Comparison of ENCODE assay signal across 11 cellular contexts in the genomic region with DNA sequence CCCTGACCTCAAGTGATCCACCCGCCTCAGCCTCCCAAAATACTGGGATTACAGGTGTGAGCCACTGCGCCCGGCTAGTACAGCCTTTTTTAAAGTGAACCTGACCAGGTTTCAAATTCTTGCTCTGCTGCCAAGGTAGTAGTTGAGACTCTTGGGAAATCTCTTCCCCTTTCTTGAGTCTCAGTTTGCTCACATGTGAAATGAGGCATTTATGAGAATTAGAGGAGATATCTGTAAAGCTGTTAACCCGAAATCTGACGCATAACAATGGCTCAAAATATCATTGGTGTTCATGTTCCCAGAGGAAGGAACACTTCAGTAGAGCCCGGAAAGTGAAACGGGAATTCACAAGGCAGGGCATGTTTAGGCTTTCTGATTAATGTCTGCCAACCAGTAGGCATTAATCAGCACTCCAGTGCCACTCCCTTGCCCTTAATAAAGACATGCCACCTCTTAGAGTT. TPM values are rescaled to one million over a fixed set of nuclear protein-coding genes. Genes with fewer than 3 reads are reported as not detected.
DNase-seq lines count a peak whose midpoint lies in the region; ATAC-seq and TF ChIP-seq lines count a peak whose summit lies in the region.
"Had no signal": no experiment of that assay in that cellular context is flagged by ENCODE, and none has a peak within 500 bp of the region (broad histone marks: within the 10 kb centered on the region; RNA-seq: fewer than 3 reads in every experiment).

No MANE protein-coding gene starts in this region.

- intact Hi-C loops in tibial artery (cut with DNase I; ENCODE audit: low total_unique reads): loop anchor here (10.0 kb wide), 1 partner anchor 281 kb away; a partner anchor contains a TSS

- H3K9me3 Mint-ChIP-seq in T-helper 1 cell treated with Interleukin-12 subunit alpha and Interleukin-12 subunit beta and Interleukin-4 antibody, amounts not matched to agents 30 μg/mL and 1 μg/mL, for 36 hours: no peaks in the 10 kb centered on the region

- H3K27me3 ChIP-seq in foreskin keratinocyte (no peaks in the 10 kb centered on the region), skeletal muscle tissue (ENCODE audit: control insufficient read depth in 3 of 3, insufficient read depth in 3 of 3, low read length in 3 of 3) (no peaks in the 10 kb centered on the region), tibial artery (no peaks in the 10 kb centered on the region)
- H3K27me3 ChIP-seq: neutrophil had no signal

- peak overlapping the region; percentile 16 for H3K4me3 Mint-ChIP-seq in T-helper 1 cell treated with Interleukin-12 subunit alpha and Interleukin-12 subunit beta and Interleukin-4 antibody, amounts not matched to agents 30 μg/mL and 1 μg/mL, for 36 hours

- H3K36me3 Mint-ChIP-seq in T-helper 1 cell treated with Interleukin-12 subunit alpha and Interleukin-12 subunit beta and Interleukin-4 antibody, amounts not matched to agents 30 μg/mL and 1 μg/mL, for 36 hours (ENCODE audit: low read depth): peaks cover 21% of the 10 kb centered on the region

- peak overlapping the region in 2 of 3 donors; percentile 22 to 58 for H3K9ac ChIP-seq in skeletal muscle tissue (ENCODE audit: low read depth in 1 of 3, low read length in 3 of 3)

- TF ChIP-seq CTCF in foreskin keratinocyte (conservative IDR thresholded peaks at IDR 0.05) (no peak), tibial artery (IDR thresholded peaks at IDR 0.05) (no peak)

- H3K9me3 ChIP-seq in skeletal muscle tissue (ENCODE audit: control insufficient read depth in 3 of 3, low read length in 3 of 3) (no peaks in the 10 kb centered on the region), tibial artery (no peaks in the 10 kb centered on the region)
- H3K9me3 ChIP-seq: neutrophil had no signal

- DNase-seq in T-helper 1 cell (no peak), RPMI8226 (peak; percentile 66), foreskin keratinocyte (peak; percentile 90 to 94), SIG-M5 (lab: John Stamatoyannopoulos, UW) (no peak), tibial artery (no peak)
- DNase-seq: NCI-H82; stimulated activated naive CD4-positive, alpha-beta T cell treated with Interleukin-2 at 50 U/mL for 16 hours had no signal

- peak overlapping the region; percentile 57 for H3K27ac Mint-ChIP-seq in T-helper 1 cell treated with Interleukin-12 subunit alpha and Interleukin-12 subunit beta and Interleukin-4 antibody, amounts not matched to agents 30 μg/mL and 1 μg/mL, for 36 hours

- ATAC-seq in foreskin keratinocyte (peak; percentile 50), HG03469 (IDR thresholded peaks at IDR 0.05; ENCODE audit: unreplicated experiment) (no peak)

- H3K4me1 Mint-ChIP-seq in T-helper 1 cell treated with Interleukin-12 subunit alpha and Interleukin-12 subunit beta and Interleukin-4 antibody, amounts not matched to agents 30 μg/mL and 1 μg/mL, for 36 hours (ENCODE audit: low read depth): peaks cover 27% of the 10 kb centered on the region

- H3K4me1 ChIP-seq in foreskin keratinocyte (peaks cover 18% of the 10 kb centered on the region), skeletal muscle tissue (ENCODE audit: control insufficient read depth in 3 of 3, insufficient read depth in 3 of 3, low read length in 3 of 3) (peaks cover 31 to 55% (median 39%) of the 10 kb centered on the region in 3 donors), tibial artery (peaks cover 0 to 38% (median 33%) of the 10 kb centered on the region in 4 donors)

- peak overlapping the region; percentile 81 for H3K27ac ChIP-seq in foreskin keratinocyte
- peak overlapping the region; percentile 43 for H3K27ac ChIP-seq in skeletal muscle tissue (ENCODE audit: low read depth, low read length)
- no peak overlapping the region for H3K27ac ChIP-seq in tibial artery
- H3K27ac ChIP-seq: neutrophil had no signal

- H3K36me3 ChIP-seq in skeletal muscle tissue (ENCODE audit: control insufficient read depth in 3 of 3, insufficient read depth in 3 of 3, low read length in 3 of 3): peaks cover 21 to 23% (median 23%) of the 10 kb centered on the region in 3 donors
- H3K36me3 ChIP-seq in tibial artery: peaks cover 19 to 27% (median 23%) of the 10 kb centered on the region in 3 donors

- H3K27me3 Mint-ChIP-seq in T-helper 1 cell treated with Interleukin-12 subunit alpha and Interleukin-12 subunit beta and Interleukin-4 antibody, amounts not matched to agents 30 μg/mL and 1 μg/mL, for 36 hours (ENCODE audit: low read depth): no peaks in the 10 kb centered on the region

- peak overlapping the region in 1 of 3 donors; percentile 15 for H3K4me3 ChIP-seq in skeletal muscle tissue (ENCODE audit: low read length in 3 of 3)
- no peak overlapping the region for H3K4me3 ChIP-seq in tibial artery

RNA-seq across cellular contexts. Expression of a gene that starts 1.5 kb away (rescaled TPM):
- total RNA-seq in foreskin keratinocyte: 67.0 and 74.9 TPM in 2 replicates
- 128 and 129 TPM in 2 replicates for polyA plus RNA-seq in foreskin keratinocyte
- 7.3 TPM for total RNA-seq in skeletal muscle tissue

RNA-seq across cellular contexts. Expression of a gene that starts 1.6 kb away (rescaled TPM):
- total RNA-seq in foreskin keratinocyte: 2,922 and 2,928 TPM in 2 replicates
- polyA plus RNA-seq in foreskin keratinocyte: 4,502 and 4,687 TPM in 2 replicates
- total RNA-seq in skeletal muscle tissue: 2,732 TPM

RNA-seq across cellular contexts. Expression of a gene that starts 10.1 kb away (rescaled TPM):
- total RNA-seq in foreskin keratinocyte (not detected in 2 replicates), skeletal muscle tissue (not detected)
- not detected in 2 replicates for polyA plus RNA-seq in foreskin keratinocyte

Comparison
In these comparisons a context has a peak if more than half of its experiments do, and no peak if none do; other contexts are left out.
1. DNase-seq: peak in RPMI8226 (single experiment) and foreskin keratinocyte (2 of 2); none in T-helper 1 cell (0 of 5), SIG-M5 (single experiment) and tibial artery (0 of 2).
2. H3K27ac ChIP-seq: peak in foreskin keratinocyte (single experiment) and skeletal muscle tissue (single experiment); none in tibial artery (0 of 2).